Comparison of ENCODE assay signal across 8 cellular contexts in the genomic region with DNA sequence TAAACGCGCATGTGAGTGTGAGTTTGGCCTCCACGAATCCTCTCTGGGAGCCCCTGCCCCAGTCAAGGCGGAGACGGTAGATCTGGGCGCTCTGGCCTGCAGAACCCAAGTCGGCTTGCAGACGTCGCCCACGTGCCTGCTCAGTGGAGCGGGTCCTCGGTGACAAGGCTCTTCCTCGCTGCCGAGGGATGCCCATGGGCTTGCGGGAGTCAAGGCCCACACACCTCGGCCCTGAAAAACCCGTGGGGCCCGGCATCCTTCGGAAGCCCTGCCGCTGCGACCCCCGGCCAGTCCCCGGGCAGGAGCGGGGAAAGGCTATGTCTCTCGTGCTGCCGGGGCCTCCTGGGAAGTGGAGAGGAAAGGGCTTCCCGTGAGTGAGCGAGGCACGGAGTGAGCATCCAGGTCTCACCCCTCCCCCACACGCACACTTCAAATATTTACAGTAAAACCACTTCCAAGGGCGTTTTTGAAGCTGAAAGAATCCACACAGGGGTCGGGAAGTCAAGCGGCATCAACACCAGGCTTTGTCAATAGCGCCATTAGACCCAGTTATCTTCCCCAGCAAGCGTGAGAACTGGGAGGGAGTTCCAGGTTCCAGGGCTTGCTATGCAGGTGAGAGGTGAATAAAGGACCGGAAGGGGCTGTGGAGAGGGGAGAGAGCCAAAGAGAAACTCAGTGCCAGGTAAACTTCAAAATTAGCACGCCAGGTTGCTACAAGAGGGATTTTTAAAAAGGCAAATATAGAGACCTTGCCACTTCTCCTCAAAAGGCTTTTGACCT. TPM values are rescaled to one million over a fixed set of nuclear protein-coding genes. Genes with fewer than 3 reads are reported as not detected.
DNase-seq lines count a peak whose midpoint lies in the region; ATAC-seq, FAIRE-seq and TF ChIP-seq lines count a peak whose summit lies in the region.

No MANE protein-coding gene starts in this region.

- no peaks in the 10 kb centered on the region for H3K36me3 ChIP-seq in naive thymus-derived CD4-positive, alpha-beta T cell (ENCODE audit: control insufficient read depth in 2 of 3, insufficient read depth in 3 of 3, low read length in 3 of 3)

- peak overlapping the region; percentile 73 for H3K4me3 Mint-ChIP-seq in activated B cell treated with CpG ODN at 0.5 μM for 24 hours
- peak overlapping the region; percentile 30 to 76 (median 68) for H3K4me3 Mint-ChIP-seq in naive thymus-derived CD4-positive, alpha-beta T cell

- TF ChIP-seq POLR2A in H54 (IDR thresholded peaks at IDR 0.05; ENCODE audit: low read depth, low read length) = no peak

- CTCF ChIA-PET in activated B cell treated with CpG ODN at 0.5 μM for 24 hours (lab: Charles Lee) = no interaction called here
- CTCF ChIA-PET in naive thymus-derived CD4-positive, alpha-beta T cell (lab: Charles Lee) = no interaction called here

- FAIRE-seq in H54 (lab: Jason Lieb, UNC) = no peak

- TF ChIP-seq CTCF in activated B cell treated with CpG ODN at 0.5 μM for 24 hours (IDR thresholded peaks at IDR 0.05) = no peak

- intact Hi-C loops in activated B cell treated with CpG ODN at 0.5 μM for 24 hours (cut with micrococcal nuclease) = no loop called here
- intact Hi-C loops in naive thymus-derived CD4-positive, alpha-beta T cell (cut with micrococcal nuclease) = no loop called here

- no peak overlapping the region for H3K27ac Mint-ChIP-seq in activated B cell treated with CpG ODN at 0.5 μM for 24 hours
- peak overlapping the region in 1 of 9 donors; percentile 63 for H3K27ac Mint-ChIP-seq in naive thymus-derived CD4-positive, alpha-beta T cell

- peak; percentile 9 for ATAC-seq in HG03354 (IDR thresholded peaks at IDR 0.05; ENCODE audit: poor library complexity, severe bottlenecking, unreplicated experiment)
- no peak for ATAC-seq in activated B cell treated with CpG ODN at 0.5 μM for 24 hours (ENCODE audit: low read depth)
- no peak for ATAC-seq in naive thymus-derived CD4-positive, alpha-beta T cell

- no peak overlapping the region for H3K27ac ChIP-seq in naive thymus-derived CD4-positive, alpha-beta T cell (ENCODE audit: low read depth, low read length)
- H3K27ac ChIP-seq in substantia nigra (ENCODE audit: low read depth, low read length, poor library complexity, severe bottlenecking) = no peak overlapping the region

- H3K27me3 ChIP-seq in naive thymus-derived CD4-positive, alpha-beta T cell (ENCODE audit: control insufficient read depth in 2 of 2, insufficient read depth in 2 of 2, low read length in 2 of 2) = peaks cover 9 to 19% of the 10 kb centered on the region in 2 donors

- H3K4me3 ChIP-seq in naive thymus-derived CD4-positive, alpha-beta T cell (ENCODE audit: low read length) = peak overlapping the region; percentile 24

- no peaks in the 10 kb centered on the region for H3K9me3 Mint-ChIP-seq in activated B cell treated with CpG ODN at 0.5 μM for 24 hours
- H3K9me3 Mint-ChIP-seq in naive thymus-derived CD4-positive, alpha-beta T cell = peaks cover 0 to 2% (median 0%) of the 10 kb centered on the region in 11 donors

- peaks cover 27% of the 10 kb centered on the region for H3K4me1 Mint-ChIP-seq in activated B cell treated with CpG ODN at 0.5 μM for 24 hours
- H3K4me1 Mint-ChIP-seq in naive thymus-derived CD4-positive, alpha-beta T cell = peaks cover 9 to 21% (median 14%) of the 10 kb centered on the region in 7 donors

- POLR2A ChIA-PET in activated B cell treated with CpG ODN at 0.5 μM for 24 hours (lab: Charles Lee) = no interaction called here
- POLR2A ChIA-PET in naive thymus-derived CD4-positive, alpha-beta T cell (lab: Charles Lee) = no interaction called here

- no peaks in the 10 kb centered on the region for H3K9me3 ChIP-seq in naive thymus-derived CD4-positive, alpha-beta T cell (ENCODE audit: control insufficient read depth in 2 of 3, low read length in 3 of 3)

- H3K36me3 Mint-ChIP-seq in activated B cell treated with CpG ODN at 0.5 μM for 24 hours (ENCODE audit: low read depth) = no peaks in the 10 kb centered on the region
- peaks cover 0 to 3% (median 0%) of the 10 kb centered on the region in 5 donors for H3K36me3 Mint-ChIP-seq in naive thymus-derived CD4-positive, alpha-beta T cell

- DNase-seq in DMS79 treated with DMSO at 0.1 percent for 48 hours (lab: John Stamatoyannopoulos, UW) (peak; percentile 62), activated B cell treated with CpG ODN at 0.5 μM for 24 hours (no peak), ureter (ENCODE audit: low spot score) (no peak), H54 (ENCODE audit: insufficient read length, low spot score) (no peak), C1 segment of cervical spinal cord (lab: John Stamatoyannopoulos, UW) (no peak), substantia nigra (lab: John Stamatoyannopoulos, UW) (no peak)
- DNase-seq in naive thymus-derived CD4-positive, alpha-beta T cell = no peak

- peaks cover 0 to 6% of the 10 kb centered on the region in 2 donors for H3K4me1 ChIP-seq in naive thymus-derived CD4-positive, alpha-beta T cell (ENCODE audit: control insufficient read depth in 2 of 2, insufficient read depth in 2 of 2, low read length in 2 of 2)

- peaks cover 64% of the 10 kb centered on the region for H3K27me3 Mint-ChIP-seq in activated B cell treated with CpG ODN at 0.5 μM for 24 hours
- peaks cover 65 to 86% (median 73%) of the 10 kb centered on the region in 5 donors for H3K27me3 Mint-ChIP-seq in naive thymus-derived CD4-positive, alpha-beta T cell

RNA-seq across cellular contexts. Expression of a gene that starts 1.1 kb away (rescaled TPM):
- total RNA-seq in activated B cell treated with CpG ODN at 0.5 μM for 24 hours (not detected in 2 replicates), ureter (not detected)
- total RNA-seq in naive thymus-derived CD4-positive, alpha-beta T cell = not detected
- not detected for polyA plus RNA-seq in naive thymus-derived CD4-positive, alpha-beta T cell
